Comparison of ENCODE assay signal across 2 cellular contexts in genomic region chr14:35152531-35152930, GRCh38. TPM values are rescaled to one million over a fixed set of nuclear protein-coding genes. Genes with fewer than 3 reads are reported as not detected.
DNase-seq lines count a peak whose midpoint lies in the region; TF ChIP-seq lines count a peak whose summit lies in the region.
"Not testable (repeated sequence)": the region's sequence is repeated elsewhere in the genome, so short reads cannot be mapped to it uniquely, and the experiment has no call there.

No MANE protein-coding gene starts in this region.

- not testable (repeated sequence) for H2AFZ ChIP-seq in hepatocyte

- peaks cover 15% of the 10 kb centered on the region for H3K36me3 Mint-ChIP-seq in activated CD4-positive, alpha-beta T cell treated with anti-CD3 and anti-CD28 coated beads, Interleukin-2, amount 10 ng/mL, durations not matched to agents 24 days and 14 days (ENCODE audit: low read depth)

- H3K9me3 Mint-ChIP-seq in activated CD4-positive, alpha-beta T cell treated with anti-CD3 and anti-CD28 coated beads, Interleukin-2, amount 10 ng/mL, durations not matched to agents 24 days and 14 days: not testable (repeated sequence)

- not testable (repeated sequence) for H4K20me1 ChIP-seq in hepatocyte (ENCODE audit: insufficient read depth, poor library complexity, severe bottlenecking)

- H3K4me3 ChIP-seq in hepatocyte: not testable (repeated sequence)

- H3K9me2 ChIP-seq in hepatocyte (replicated peaks; ENCODE audit: insufficient read depth): not testable (repeated sequence)

- not testable (repeated sequence) for H3K4me1 ChIP-seq in hepatocyte (ENCODE audit: insufficient read depth)

- H3K4me3 Mint-ChIP-seq in activated CD4-positive, alpha-beta T cell treated with anti-CD3 and anti-CD28 coated beads, Interleukin-2, amount 10 ng/mL, durations not matched to agents 24 days and 14 days: not testable (repeated sequence)

- not testable (repeated sequence) for H3K27ac Mint-ChIP-seq in activated CD4-positive, alpha-beta T cell treated with anti-CD3 and anti-CD28 coated beads, Interleukin-2, amount 10 ng/mL, durations not matched to agents 24 days and 14 days

- intact Hi-C loops in activated CD4-positive, alpha-beta T cell treated with anti-CD3 and anti-CD28 coated beads, Interleukin-2, amount 10 ng/mL, durations not matched to agents 24 days and 14 days (cut with micrococcal nuclease): not testable (repeated sequence)

- H3K27ac ChIP-seq in hepatocyte: not testable (repeated sequence)

- not testable (repeated sequence) for H3K27me3 Mint-ChIP-seq in activated CD4-positive, alpha-beta T cell treated with anti-CD3 and anti-CD28 coated beads, Interleukin-2, amount 10 ng/mL, durations not matched to agents 24 days and 14 days

- peaks cover 28% of the 10 kb centered on the region for H3K4me1 Mint-ChIP-seq in activated CD4-positive, alpha-beta T cell treated with anti-CD3 and anti-CD28 coated beads, Interleukin-2, amount 10 ng/mL, durations not matched to agents 24 days and 14 days

- H3K27me3 ChIP-seq in hepatocyte: not testable (repeated sequence)

- not testable (repeated sequence) for H3K9me3 ChIP-seq in hepatocyte (ENCODE audit: low read depth)

- peak; percentile 40 for DNase-seq in activated CD4-positive, alpha-beta T cell treated with anti-CD3 and anti-CD28 coated beads, Interleukin-2, amount 10 ng/mL, durations not matched to agents 24 days and 14 days
- DNase-seq in hepatocyte (ENCODE audit: low spot score): peak; percentile 1

- TF ChIP-seq CTCF in hepatocyte (IDR thresholded peaks at IDR 0.05; ENCODE audit: poor library complexity): not testable (repeated sequence)

- H3K4me2 ChIP-seq in hepatocyte: not testable (repeated sequence)

- not testable (repeated sequence) for H3K36me3 ChIP-seq in hepatocyte (replicated peaks; ENCODE audit: insufficient read depth, low read depth)

- WGBS in hepatocyte (ENCODE audit: low lambda C conversion rate, missing lambda C conversion rate): 98% methylated on average over 15 of the region's 35 CpGs

- not testable (repeated sequence) for H3K79me2 ChIP-seq in hepatocyte

RNA-seq across cellular contexts. Expression of gene PRORP, which starts 30.2 kb away (rescaled TPM):
- total RNA-seq in activated CD4-positive, alpha-beta T cell treated with anti-CD3 and anti-CD28 coated beads, Interleukin-2, amount 10 ng/mL, durations not matched to agents 24 days and 14 days: 35.6 and 41.1 TPM in 2 replicates
- 39.9 and 48.2 TPM in 2 replicates for total RNA-seq in hepatocyte
- polyA plus RNA-seq in hepatocyte: 19.8 and 25.8 TPM in 2 replicates

RNA-seq across cellular contexts. Expression of gene PPP2R3C, which starts 30.7 kb away (rescaled TPM):
- 51.6 and 58.1 TPM in 2 replicates for total RNA-seq in activated CD4-positive, alpha-beta T cell treated with anti-CD3 and anti-CD28 coated beads, Interleukin-2, amount 10 ng/mL, durations not matched to agents 24 days and 14 days
- 38.5 and 53.7 TPM in 2 replicates for total RNA-seq in hepatocyte
- 36.1 and 40.7 TPM in 2 replicates for polyA plus RNA-seq in hepatocyte
